25 cellular contexts compared by ENCODE assay signal in the genomic region with DNA sequence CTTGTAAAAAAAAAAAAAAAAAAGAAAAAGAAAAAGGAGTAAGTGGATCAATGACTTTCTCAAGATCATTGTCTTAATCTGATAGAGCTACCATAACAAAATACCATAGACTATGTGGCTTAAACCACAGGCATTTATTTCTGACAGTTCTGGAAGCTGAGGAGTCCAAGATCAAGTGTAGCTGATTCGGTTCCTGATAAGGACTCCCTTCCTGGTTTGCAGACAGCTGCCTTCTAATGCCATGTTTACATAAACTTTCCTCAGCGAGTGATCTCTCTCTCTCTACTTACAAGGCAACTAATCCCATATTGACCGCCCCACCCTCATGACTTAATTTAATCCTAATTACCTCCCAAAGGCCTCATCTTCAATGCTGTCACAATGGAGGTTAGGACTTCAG. TPM values are rescaled to one million over a fixed set of nuclear protein-coding genes. Genes with fewer than 3 reads are reported as not detected.
A peak's percentile ranks its signal among the peaks of the same experiment; 100 is the strongest.
DNase-seq lines count a peak whose midpoint lies in the region; FAIRE-seq and TF ChIP-seq lines count a peak whose summit lies in the region.
"Had no signal": no experiment of that assay in that cellular context is flagged by ENCODE, and none has a peak within 500 bp of the region (broad histone marks: within the 10 kb centered on the region; RNA-seq: fewer than 3 reads in every experiment).

No MANE protein-coding gene starts in this region.

- CTCF ChIA-PET in MCF 10A (lab: Yijun Ruan, JAX): interaction anchor here (1.0 kb wide), 1 partner anchor 449 kb away, joined by 3 read pairs; no protein-coding TSS in a partner anchor
- CTCF ChIA-PET in endothelial cell of umbilical vein (lab: Charles Lee): interaction anchor here (0.6 to 1.7 kb wide), 3 partner anchors 10 to 1046 kb away, joined by 3 to 5 read pairs (median 4); no protein-coding TSS in a partner anchor

- TF ChIP-seq CTCF in MCF 10A (IDR thresholded peaks at IDR 0.05; ENCODE audit: unreplicated experiment) (no peak), breast epithelium (IDR thresholded peaks at IDR 0.05) (no peak), endothelial cell of umbilical vein (IDR thresholded peaks at IDR 0.05; ENCODE audit: extremely low read depth in 1 of 2, insufficient read depth in 1 of 2, low read depth in 1 of 2, low read length in 2 of 2) (no peak), Peyer's patch (IDR thresholded peaks at IDR 0.05) (no peak)

- no peaks in the 10 kb centered on the region for H3K79me2 ChIP-seq in endothelial cell of umbilical vein (ENCODE audit: control insufficient read depth, insufficient read depth, low read length)

- H3K27me3 Mint-ChIP-seq in MCF 10A (ENCODE audit: insufficient read depth, unreplicated experiment): peaks cover 11% of the 10 kb centered on the region

- no peak overlapping the region for H3K27ac ChIP-seq in breast epithelium
- H3K27ac ChIP-seq in endothelial cell of umbilical vein (ENCODE audit: insufficient read depth, low read depth, low read length): no peak overlapping the region
- H3K27ac ChIP-seq in Peyer's patch: no peak overlapping the region
- H3K27ac ChIP-seq: PC-9 had no signal

- H3K9me1 ChIP-seq in endothelial cell of umbilical vein (replicated peaks; ENCODE audit: control insufficient read depth, extremely low read depth, insufficient read depth, low read length): no peaks in the 10 kb centered on the region

- dilution Hi-C loops in endothelial cell of umbilical vein (cut with MboI; ENCODE audit: extremely low pct_ligation_motif_present, low sequenced_read_pairs): no loop called here

- intact Hi-C loops in MCF 10A (cut with micrococcal nuclease): no loop called here
- intact Hi-C loops in breast epithelium (cut with DNase I; ENCODE audit: low total_unique reads): loop anchor here (5.0 kb wide), 1 partner anchor 517 kb away; no protein-coding TSS in a partner anchor
- intact Hi-C loops in endothelial cell of umbilical vein (cut with micrococcal nuclease): no loop called here

- no peak overlapping the region for H3K4me2 ChIP-seq in endothelial cell of umbilical vein (ENCODE audit: insufficient read depth, low read length)
- H3K4me2 ChIP-seq: PC-9 had no signal

- peaks cover 7% of the 10 kb centered on the region for H3K4me1 Mint-ChIP-seq in MCF 10A (ENCODE audit: insufficient read depth, unreplicated experiment)
- H3K4me1 Mint-ChIP-seq: CD4-positive, CD25-positive, alpha-beta regulatory T cell had no signal

- POLR2A ChIA-PET in MCF 10A (lab: Yijun Ruan, JAX): no interaction called here
- POLR2A ChIA-PET in endothelial cell of umbilical vein (lab: Charles Lee): no interaction called here

- no peak overlapping the region for H2AFZ ChIP-seq in endothelial cell of umbilical vein (ENCODE audit: low read depth, low read length)
- H2AFZ ChIP-seq: PC-9 had no signal

- H3K4me3 ChIP-seq in breast epithelium (no peak overlapping the region), endothelial cell of umbilical vein (replicated peaks in 1 of 3; ENCODE audit: insufficient read depth in 1 of 3, low read depth in 1 of 3, low read length in 3 of 3) (no peak overlapping the region), Peyer's patch (no peak overlapping the region)
- H3K4me3 ChIP-seq: PC-9 had no signal

- H3K36me3 Mint-ChIP-seq in MCF 10A (ENCODE audit: insufficient read depth, unreplicated experiment): no peaks in the 10 kb centered on the region
- H3K36me3 Mint-ChIP-seq: CD4-positive, CD25-positive, alpha-beta regulatory T cell had no signal

- no peaks in the 10 kb centered on the region for H3K27me3 ChIP-seq in breast epithelium
- H3K27me3 ChIP-seq in endothelial cell of umbilical vein (ENCODE audit: control insufficient read depth in 2 of 2, insufficient read depth in 2 of 2, low read length in 2 of 2): peaks cover 17 to 27% of the 10 kb centered on the region in 2 experiments
- no peaks in the 10 kb centered on the region for H3K27me3 ChIP-seq in Peyer's patch
- H3K27me3 ChIP-seq: BE2C had no signal

- TF ChIP-seq POLR2A in breast epithelium (IDR thresholded peaks at IDR 0.05): no peak
- TF ChIP-seq POLR2A in endothelial cell of umbilical vein (IDR thresholded peaks at IDR 0.05; ENCODE audit: low read depth, low read length): no peak
- TF ChIP-seq POLR2A in Peyer's patch (IDR thresholded peaks at IDR 0.05): no peak

- H4K20me1 ChIP-seq in endothelial cell of umbilical vein (replicated peaks; ENCODE audit: control insufficient read depth, extremely low read depth, insufficient read depth, low read length): no peaks in the 10 kb centered on the region

- H3K4me1 ChIP-seq in breast epithelium (no peaks in the 10 kb centered on the region), endothelial cell of umbilical vein (ENCODE audit: control insufficient read depth, extremely low read depth, insufficient read depth, low read length) (no peaks in the 10 kb centered on the region), Peyer's patch (no peaks in the 10 kb centered on the region)

- H3K9me3 ChIP-seq in breast epithelium: no peaks in the 10 kb centered on the region
- no peaks in the 10 kb centered on the region for H3K9me3 ChIP-seq in endothelial cell of umbilical vein (replicated peaks; ENCODE audit: control insufficient read depth, insufficient read depth, low read length)
- no peaks in the 10 kb centered on the region for H3K9me3 ChIP-seq in Peyer's patch
- H3K9me3 ChIP-seq: BE2C had no signal

- peak overlapping the region; percentile 16 for H3K27ac Mint-ChIP-seq in MCF 10A (ENCODE audit: low read depth, unreplicated experiment)
- H3K27ac Mint-ChIP-seq: CD4-positive, CD25-positive, alpha-beta regulatory T cell had no signal

- H3K9ac ChIP-seq in endothelial cell of umbilical vein (replicated peaks; ENCODE audit: extremely low read depth, insufficient read depth, low read length): no peak overlapping the region

- FAIRE-seq in endothelial cell of umbilical vein (lab: Jason Lieb, UNC): no peak
- FAIRE-seq: GM12892, GM18507, H1 had no signal

- no TSS peak for BruUV-seq in MCF 10A (replicated peaks; lab: Mats Ljungman, UMichigan)
- BruUV-seq in endothelial cell of umbilical vein (replicated peaks; lab: Mats Ljungman, UMichigan): no TSS peak

- DNase-seq in MCF 10A (ENCODE audit: unreplicated experiment) (no peak), breast epithelium (ENCODE audit: low spot score in 2 of 2) (no peak), NCI-H82 (lab: John Stamatoyannopoulos, UW) (peak; percentile 95), endothelial cell of umbilical vein (ENCODE audit: low read depth, low spot score) (no peak), H4 (ENCODE audit: low spot score) (no peak), Peyer's patch (no peak), NCI-H748 treated with DMSO at 0.1 percent for 48 hours (lab: John Stamatoyannopoulos, UW) (no peak)
- no peak for DNase-seq in activated naive CD4-positive, alpha-beta T cell treated with anti-CD3 and anti-CD28 coated beads, Interleukin-2, amount 50 U/mL, for 16 hours
- DNase-seq: BE2C; CD4-positive, CD25-positive, alpha-beta regulatory T cell; COR-L47; DMS 273 treated with DMSO at 0.1 percent for 48 hours; MM.1S; NCI-H1092; NCI-H1436 treated with DMSO at 0.1 percent for 48 hours; NCI-H2029 treated with DMSO at 0.1 percent for 48 hours; NCI-H2171; NCI-H446; NCI-H774; PC-9 had no signal

- no peak overlapping the region for H3K4me3 Mint-ChIP-seq in MCF 10A (ENCODE audit: unreplicated experiment)
- H3K4me3 Mint-ChIP-seq: CD4-positive, CD25-positive, alpha-beta regulatory T cell had no signal

- H3K36me3 ChIP-seq in breast epithelium (no peaks in the 10 kb centered on the region), endothelial cell of umbilical vein (ENCODE audit: control insufficient read depth in 2 of 2, extremely low read depth in 1 of 2, insufficient read depth in 2 of 2, low read length in 2 of 2) (no peaks in the 10 kb centered on the region), Peyer's patch (no peaks in the 10 kb centered on the region)
- H3K36me3 ChIP-seq: BE2C had no signal

- H3K9me3 Mint-ChIP-seq in MCF 10A (ENCODE audit: unreplicated experiment): no peaks in the 10 kb centered on the region

TF ChIP-seq in endothelial cell of umbilical vein, 7 proteins besides CTCF, POLR2A, EP300 and RAD21:
- TF ChIP-seq GATA2 (IDR thresholded peaks at IDR 0.05; ENCODE audit: insufficient read depth, insufficient read length, low read depth, low read length): peak; percentile 8
- no peak for TF ChIP-seq FOS (IDR thresholded peaks at IDR 0.05; ENCODE audit: borderline replicate concordance, insufficient read depth, low read length)
TF ChIP-seq in endothelial cell of umbilical vein: peak in this region for 1.

RNA-seq across cellular contexts. Expression of gene SIX2, which starts 36.5 kb away (rescaled TPM):
- total RNA-seq in MCF 10A (2022) (0.96 and 1.2 TPM in 2 replicates), breast epithelium (1 to 10 TPM in 2 of 3 donors, under 1 TPM in 1; 0.98 to 3.5 (median 1.5) TPM), endothelial cell of umbilical vein (0.24 and 0.32 TPM in 2 replicates), Peyer's patch (not detected)
- 0.45 and 0.54 TPM in 2 replicates for polyA plus RNA-seq in endothelial cell of umbilical vein
- polyA plus RNA-seq in endothelial cell of umbilical vein (2011; cell fraction: cytosol; rRNA removed): 0.26 and 0.35 TPM in 2 replicates
- 0.29 TPM in 2 replicates for polyA plus RNA-seq in endothelial cell of umbilical vein (2011; cell fraction: nucleus; rRNA removed)
- 2.1 and 5.7 TPM in 2 replicates for polyA plus RNA-seq in endothelial cell of umbilical vein (2012)
- polyA minus RNA-seq in endothelial cell of umbilical vein: 0.21 and 0.39 TPM in 2 replicates
- 17.9 TPM for polyA minus RNA-seq in endothelial cell of umbilical vein (2011; cell fraction: cytosol; rRNA and poly(A)+ RNA removed)
- 0.38 and 0.43 TPM in 2 replicates for polyA minus RNA-seq in endothelial cell of umbilical vein (2011; cell fraction: nucleus; rRNA and poly(A)+ RNA removed)
- 0.06 and 0.52 TPM in 2 replicates for total RNA-seq in H4 (2014; rRNA removed; shearing (Covaris generic))
- total RNA-seq: A172; CD4-positive, CD25-positive, alpha-beta regulatory T cell; SK-MEL-5 had no signal
- polyA plus RNA-seq: CD4-positive, CD25-positive, alpha-beta regulatory T cell had no signal
